1 cellular context compared by ENCODE assay signal in genomic region chr2:68594674-68595492, GRCh38.
TF ChIP-seq lines count a peak whose summit lies in the region.

No MANE protein-coding gene starts in this region.

TF ChIP-seq in HepG2, 621 proteins besides CTCF, POLR2A, EP300 and RAD21 (continued from another document and continues in another):
- no peak for TF ChIP-seq CREB1 (IDR thresholded peaks at IDR 0.05)
- peak; percentile 56; the same call in 1 of the 2 replicates for TF ChIP-seq CREB1 (CRISPR knock-in tag; IDR thresholded peaks at IDR 0.05)
- no peak for TF ChIP-seq MXD4 (CRISPR knock-in tag; IDR thresholded peaks at IDR 0.05)
- TF ChIP-seq, protein P1, sequence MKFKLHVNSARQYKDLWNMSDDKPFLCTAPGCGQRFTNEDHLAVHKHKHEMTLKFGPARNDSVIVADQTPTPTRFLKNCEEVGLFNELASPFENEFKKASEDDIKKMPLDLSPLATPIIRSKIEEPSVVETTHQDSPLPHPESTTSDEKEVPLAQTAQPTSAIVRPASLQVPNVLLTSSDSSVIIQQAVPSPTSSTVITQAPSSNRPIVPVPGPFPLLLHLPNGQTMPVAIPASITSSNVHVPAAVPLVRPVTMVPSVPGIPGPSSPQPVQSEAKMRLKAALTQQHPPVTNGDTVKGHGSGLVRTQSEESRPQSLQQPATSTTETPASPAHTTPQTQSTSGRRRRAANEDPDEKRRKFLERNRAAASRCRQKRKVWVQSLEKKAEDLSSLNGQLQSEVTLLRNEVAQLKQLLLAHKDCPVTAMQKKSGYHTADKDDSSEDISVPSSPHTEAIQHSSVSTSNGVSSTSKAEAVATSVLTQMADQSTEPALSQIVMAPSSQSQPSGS (CRISPR knock-in tag; IDR thresholded peaks at IDR 0.05) = no peak
- TF ChIP-seq KAT7 (CRISPR knock-in tag; IDR thresholded peaks at IDR 0.05; ENCODE audit: borderline replicate concordance) = no peak
- TF ChIP-seq, protein P2, sequence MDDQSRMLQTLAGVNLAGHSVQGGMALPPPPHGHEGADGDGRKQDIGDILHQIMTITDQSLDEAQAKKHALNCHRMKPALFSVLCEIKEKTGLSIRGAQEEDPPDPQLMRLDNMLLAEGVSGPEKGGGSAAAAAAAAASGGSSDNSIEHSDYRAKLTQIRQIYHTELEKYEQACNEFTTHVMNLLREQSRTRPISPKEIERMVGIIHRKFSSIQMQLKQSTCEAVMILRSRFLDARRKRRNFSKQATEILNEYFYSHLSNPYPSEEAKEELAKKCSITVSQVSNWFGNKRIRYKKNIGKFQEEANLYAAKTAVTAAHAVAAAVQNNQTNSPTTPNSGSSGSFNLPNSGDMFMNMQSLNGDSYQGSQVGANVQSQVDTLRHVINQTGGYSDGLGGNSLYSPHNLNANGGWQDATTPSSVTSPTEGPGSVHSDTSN (CRISPR knock-in tag; IDR thresholded peaks at IDR 0.05; ENCODE audit: borderline replicate concordance) = no peak
- no peak for TF ChIP-seq SRF (IDR thresholded peaks at IDR 0.05; ENCODE audit: low read depth, low read length)
- peak; percentile 49 for TF ChIP-seq STAG1 (CRISPR knock-in tag; IDR thresholded peaks at IDR 0.05)
- TF ChIP-seq EZH2 (conservative IDR thresholded peaks at IDR 0.05; ENCODE audit: low read depth, low read length) = no peak
- no peak for TF ChIP-seq POLR2AphosphoS5 (IDR thresholded peaks at IDR 0.05; ENCODE audit: low read depth, low read length)
- TF ChIP-seq ZNF414 (CRISPR knock-in tag; IDR thresholded peaks at IDR 0.05) = 0 out of 2 replicates have a peak, but pooled peaks have one; percentile 51
- no peak for TF ChIP-seq YEATS2 (CRISPR knock-in tag; IDR thresholded peaks at IDR 0.05; ENCODE audit: borderline replicate concordance)
- no peak for TF ChIP-seq IKZF1 (IDR thresholded peaks at IDR 0.05)
- no peak for TF ChIP-seq ZNF772 (CRISPR knock-in tag; IDR thresholded peaks at IDR 0.05)
- no peak for TF ChIP-seq ZNF724P (CRISPR knock-in tag; IDR thresholded peaks at IDR 0.05; ENCODE audit: borderline replicate concordance)
- TF ChIP-seq ZSCAN29 (CRISPR knock-in tag; conservative IDR thresholded peaks at IDR 0.05) = no peak
- no peak for TF ChIP-seq ADNP (CRISPR knock-in tag; IDR thresholded peaks at IDR 0.05)
- TF ChIP-seq MYC (CRISPR knock-in tag; IDR thresholded peaks at IDR 0.05; ENCODE audit: borderline replicate concordance) = no peak
- no peak for TF ChIP-seq ZNF616 (CRISPR knock-in tag; IDR thresholded peaks at IDR 0.05; ENCODE audit: low read depth)
- TF ChIP-seq TEAD2 (CRISPR knock-in tag; IDR thresholded peaks at IDR 0.05) = no peak
- no peak for TF ChIP-seq ZBTB3 (CRISPR knock-in tag; IDR thresholded peaks at IDR 0.05; ENCODE audit: borderline replicate concordance, low read depth)
- no peak for TF ChIP-seq FOXA1 (IDR thresholded peaks at IDR 0.05)
- peak; percentile 43; the same call in 1 of the 2 replicates for TF ChIP-seq FOXA1 (CRISPR knock-in tag; IDR thresholded peaks at IDR 0.05)
- no peak for TF ChIP-seq RBFOX2 (IDR thresholded peaks at IDR 0.05; ENCODE audit: low read depth, low read length)
- no peak for TF ChIP-seq ZNF562 (CRISPR knock-in tag; IDR thresholded peaks at IDR 0.05; ENCODE audit: borderline replicate concordance)
- TF ChIP-seq HNRNPUL1 (IDR thresholded peaks at IDR 0.05; ENCODE audit: low read depth, low read length) = peak; percentile 44; the same call in 1 of the 2 replicates
- TF ChIP-seq TIGD3 (CRISPR knock-in tag; IDR thresholded peaks at IDR 0.05; ENCODE audit: borderline replicate concordance) = no peak
- no peak for TF ChIP-seq REXO4 (CRISPR knock-in tag; IDR thresholded peaks at IDR 0.05; ENCODE audit: borderline replicate concordance)
- no peak for TF ChIP-seq KLF9 (CRISPR knock-in tag; IDR thresholded peaks at IDR 0.05; ENCODE audit: low read depth)
- peak; percentile 35 to 60; a peak in 3 of 4 replicates for TF ChIP-seq MAFK (conservative IDR thresholded peaks at IDR 0.05 in 1 of 2, IDR thresholded peaks at IDR 0.05 in 1 of 2; ENCODE audit: low read length in 2 of 2)
- TF ChIP-seq RFXANK (CRISPR knock-in tag; IDR thresholded peaks at IDR 0.05) = no peak
- no peak for TF ChIP-seq EED (CRISPR knock-in tag; IDR thresholded peaks at IDR 0.05)
- TF ChIP-seq, protein P3, sequence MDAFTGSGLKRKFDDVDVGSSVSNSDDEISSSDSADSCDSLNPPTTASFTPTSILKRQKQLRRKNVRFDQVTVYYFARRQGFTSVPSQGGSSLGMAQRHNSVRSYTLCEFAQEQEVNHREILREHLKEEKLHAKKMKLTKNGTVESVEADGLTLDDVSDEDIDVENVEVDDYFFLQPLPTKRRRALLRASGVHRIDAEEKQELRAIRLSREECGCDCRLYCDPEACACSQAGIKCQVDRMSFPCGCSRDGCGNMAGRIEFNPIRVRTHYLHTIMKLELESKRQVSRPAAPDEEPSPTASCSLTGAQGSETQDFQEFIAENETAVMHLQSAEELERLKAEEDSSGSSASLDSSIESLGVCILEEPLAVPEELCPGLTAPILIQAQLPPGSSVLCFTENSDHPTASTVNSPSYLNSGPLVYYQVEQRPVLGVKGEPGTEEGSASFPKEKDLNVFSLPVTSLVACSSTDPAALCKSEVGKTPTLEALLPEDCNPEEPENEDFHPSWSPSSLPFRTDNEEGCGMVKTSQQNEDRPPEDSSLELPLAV (CRISPR knock-in tag; conservative IDR thresholded peaks at IDR 0.05; ENCODE audit: low read depth) = no peak
- TF ChIP-seq ZNF180 (CRISPR knock-in tag; IDR thresholded peaks at IDR 0.05; ENCODE audit: borderline replicate concordance, low read depth) = no peak
- TF ChIP-seq TCF12 (IDR thresholded peaks at IDR 0.05) = no peak
- TF ChIP-seq TCF12 (CRISPR knock-in tag; IDR thresholded peaks at IDR 0.05) = no peak
- TF ChIP-seq DNMT3B (CRISPR knock-in tag; conservative IDR thresholded peaks at IDR 0.05) = 0 out of 2 replicates have a peak, but pooled peaks have one; percentile 45
- TF ChIP-seq SMC3 (IDR thresholded peaks at IDR 0.05; ENCODE audit: low read length) = peak; percentile 75
- no peak for TF ChIP-seq SNRNP70 (IDR thresholded peaks at IDR 0.05; ENCODE audit: low read depth, low read length)
- TF ChIP-seq ZNF816 (CRISPR knock-in tag; IDR thresholded peaks at IDR 0.05; ENCODE audit: borderline replicate concordance) = no peak
- TF ChIP-seq, protein P4, sequence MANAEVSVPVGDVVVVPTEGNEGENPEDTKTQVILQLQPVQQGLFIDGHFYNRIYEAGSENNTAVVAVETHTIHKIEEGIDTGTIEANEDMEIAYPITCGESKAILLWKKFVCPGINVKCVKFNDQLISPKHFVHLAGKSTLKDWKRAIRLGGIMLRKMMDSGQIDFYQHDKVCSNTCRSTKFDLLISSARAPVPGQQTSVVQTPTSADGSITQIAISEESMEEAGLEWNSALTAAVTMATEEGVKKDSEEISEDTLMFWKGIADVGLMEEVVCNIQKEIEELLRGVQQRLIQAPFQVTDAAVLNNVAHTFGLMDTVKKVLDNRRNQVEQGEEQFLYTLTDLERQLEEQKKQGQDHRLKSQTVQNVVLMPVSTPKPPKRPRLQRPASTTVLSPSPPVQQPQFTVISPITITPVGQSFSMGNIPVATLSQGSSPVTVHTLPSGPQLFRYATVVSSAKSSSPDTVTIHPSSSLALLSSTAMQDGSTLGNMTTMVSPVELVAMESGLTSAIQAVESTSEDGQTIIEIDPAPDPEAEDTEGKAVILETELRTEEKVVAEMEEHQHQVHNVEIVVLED (CRISPR knock-in tag; IDR thresholded peaks at IDR 0.05; ENCODE audit: borderline replicate concordance) = no peak
- TF ChIP-seq NFIB (CRISPR knock-in tag; IDR thresholded peaks at IDR 0.05; ENCODE audit: borderline replicate concordance) = no peak
- no peak for TF ChIP-seq CENPT (CRISPR knock-in tag; IDR thresholded peaks at IDR 0.05; ENCODE audit: low read depth)
- TF ChIP-seq ZNF891 (CRISPR knock-in tag; IDR thresholded peaks at IDR 0.05) = no peak
- TF ChIP-seq ZNF496 (CRISPR knock-in tag; IDR thresholded peaks at IDR 0.05; ENCODE audit: insufficient replicate concordance) = no peak
- peak; percentile 49; the same call in 1 of the 2 replicates for TF ChIP-seq KAT8 (CRISPR knock-in tag; IDR thresholded peaks at IDR 0.05)
- no peak for TF ChIP-seq ZNF781 (CRISPR knock-in tag; IDR thresholded peaks at IDR 0.05; ENCODE audit: borderline replicate concordance, not compliant biosample characterization)
- 0 out of 2 replicates have a peak, but pooled peaks have one; percentile 25 for TF ChIP-seq CBX5 (CRISPR knock-in tag; IDR thresholded peaks at IDR 0.05; ENCODE audit: borderline replicate concordance)
- no peak for TF ChIP-seq SCMH1 (CRISPR knock-in tag; IDR thresholded peaks at IDR 0.05; ENCODE audit: borderline replicate concordance)
- peak; percentile 64; the same call in 1 of the 2 replicates for TF ChIP-seq LCORL (IDR thresholded peaks at IDR 0.05)
- no peak for TF ChIP-seq LCORL (CRISPR knock-in tag; IDR thresholded peaks at IDR 0.05)
- TF ChIP-seq FOSL2 (CRISPR knock-in tag; IDR thresholded peaks at IDR 0.05) = peak; percentile 31; the same call in 1 of the 2 replicates
- no peak for TF ChIP-seq ZNF569 (CRISPR knock-in tag; IDR thresholded peaks at IDR 0.05; ENCODE audit: borderline replicate concordance)
- TF ChIP-seq ZNF878 (CRISPR knock-in tag; IDR thresholded peaks at IDR 0.05) = no peak; the same call in 1 of the 2 replicates
- TF ChIP-seq RFX3 (CRISPR knock-in tag; IDR thresholded peaks at IDR 0.05) = no peak
- TF ChIP-seq, protein P5, sequence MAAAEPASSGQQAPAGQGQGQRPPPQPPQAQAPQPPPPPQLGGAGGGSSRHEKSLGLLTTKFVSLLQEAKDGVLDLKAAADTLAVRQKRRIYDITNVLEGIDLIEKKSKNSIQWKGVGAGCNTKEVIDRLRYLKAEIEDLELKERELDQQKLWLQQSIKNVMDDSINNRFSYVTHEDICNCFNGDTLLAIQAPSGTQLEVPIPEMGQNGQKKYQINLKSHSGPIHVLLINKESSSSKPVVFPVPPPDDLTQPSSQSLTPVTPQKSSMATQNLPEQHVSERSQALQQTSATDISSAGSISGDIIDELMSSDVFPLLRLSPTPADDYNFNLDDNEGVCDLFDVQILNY (CRISPR knock-in tag; conservative IDR thresholded peaks at IDR 0.05) = no peak
- TF ChIP-seq ZNF740 (CRISPR knock-in tag; IDR thresholded peaks at IDR 0.05) = no peak
- TF ChIP-seq ZNF235 (CRISPR knock-in tag; IDR thresholded peaks at IDR 0.05; ENCODE audit: borderline replicate concordance) = no peak
- TF ChIP-seq, protein P6, sequence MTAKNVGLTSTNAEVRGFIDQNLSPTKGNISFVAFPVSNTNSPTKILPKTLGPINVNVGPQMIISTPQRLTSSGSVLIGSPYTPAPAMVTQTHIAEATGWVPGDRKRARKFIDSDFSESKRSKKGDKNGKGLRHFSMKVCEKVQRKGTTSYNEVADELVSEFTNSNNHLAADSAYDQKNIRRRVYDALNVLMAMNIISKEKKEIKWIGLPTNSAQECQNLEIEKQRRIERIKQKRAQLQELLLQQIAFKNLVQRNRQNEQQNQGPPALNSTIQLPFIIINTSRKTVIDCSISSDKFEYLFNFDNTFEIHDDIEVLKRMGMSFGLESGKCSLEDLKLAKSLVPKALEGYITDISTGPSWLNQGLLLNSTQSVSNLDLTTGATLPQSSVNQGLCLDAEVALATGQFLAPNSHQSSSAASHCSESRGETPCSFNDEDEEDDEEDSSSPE (CRISPR knock-in tag; IDR thresholded peaks at IDR 0.05) = no peak
- TF ChIP-seq AGO2 (optimal IDR thresholded peaks at IDR 0.05; ENCODE audit: low read depth, low read length) = no peak
- TF ChIP-seq, protein P7, sequence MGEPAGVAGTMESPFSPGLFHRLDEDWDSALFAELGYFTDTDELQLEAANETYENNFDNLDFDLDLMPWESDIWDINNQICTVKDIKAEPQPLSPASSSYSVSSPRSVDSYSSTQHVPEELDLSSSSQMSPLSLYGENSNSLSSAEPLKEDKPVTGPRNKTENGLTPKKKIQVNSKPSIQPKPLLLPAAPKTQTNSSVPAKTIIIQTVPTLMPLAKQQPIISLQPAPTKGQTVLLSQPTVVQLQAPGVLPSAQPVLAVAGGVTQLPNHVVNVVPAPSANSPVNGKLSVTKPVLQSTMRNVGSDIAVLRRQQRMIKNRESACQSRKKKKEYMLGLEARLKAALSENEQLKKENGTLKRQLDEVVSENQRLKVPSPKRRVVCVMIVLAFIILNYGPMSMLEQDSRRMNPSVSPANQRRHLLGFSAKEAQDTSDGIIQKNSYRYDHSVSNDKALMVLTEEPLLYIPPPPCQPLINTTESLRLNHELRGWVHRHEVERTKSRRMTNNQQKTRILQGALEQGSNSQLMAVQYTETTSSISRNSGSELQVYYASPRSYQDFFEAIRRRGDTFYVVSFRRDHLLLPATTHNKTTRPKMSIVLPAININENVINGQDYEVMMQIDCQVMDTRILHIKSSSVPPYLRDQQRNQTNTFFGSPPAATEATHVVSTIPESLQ (CRISPR knock-in tag; conservative IDR thresholded peaks at IDR 0.05) = no peak
- TF ChIP-seq NCOA1 (CRISPR knock-in tag; IDR thresholded peaks at IDR 0.05) = no peak
- TF ChIP-seq ZNF230 (CRISPR knock-in tag; IDR thresholded peaks at IDR 0.05) = no peak
- TF ChIP-seq FOXJ3 (CRISPR knock-in tag; IDR thresholded peaks at IDR 0.05; ENCODE audit: borderline replicate concordance) = 0 out of 2 replicates have a peak, but pooled peaks have one; percentile 4
- no peak for TF ChIP-seq ZNF441 (CRISPR knock-in tag; IDR thresholded peaks at IDR 0.05; ENCODE audit: borderline replicate concordance)
